16 cellular contexts compared by ENCODE assay signal in the genomic region with DNA sequence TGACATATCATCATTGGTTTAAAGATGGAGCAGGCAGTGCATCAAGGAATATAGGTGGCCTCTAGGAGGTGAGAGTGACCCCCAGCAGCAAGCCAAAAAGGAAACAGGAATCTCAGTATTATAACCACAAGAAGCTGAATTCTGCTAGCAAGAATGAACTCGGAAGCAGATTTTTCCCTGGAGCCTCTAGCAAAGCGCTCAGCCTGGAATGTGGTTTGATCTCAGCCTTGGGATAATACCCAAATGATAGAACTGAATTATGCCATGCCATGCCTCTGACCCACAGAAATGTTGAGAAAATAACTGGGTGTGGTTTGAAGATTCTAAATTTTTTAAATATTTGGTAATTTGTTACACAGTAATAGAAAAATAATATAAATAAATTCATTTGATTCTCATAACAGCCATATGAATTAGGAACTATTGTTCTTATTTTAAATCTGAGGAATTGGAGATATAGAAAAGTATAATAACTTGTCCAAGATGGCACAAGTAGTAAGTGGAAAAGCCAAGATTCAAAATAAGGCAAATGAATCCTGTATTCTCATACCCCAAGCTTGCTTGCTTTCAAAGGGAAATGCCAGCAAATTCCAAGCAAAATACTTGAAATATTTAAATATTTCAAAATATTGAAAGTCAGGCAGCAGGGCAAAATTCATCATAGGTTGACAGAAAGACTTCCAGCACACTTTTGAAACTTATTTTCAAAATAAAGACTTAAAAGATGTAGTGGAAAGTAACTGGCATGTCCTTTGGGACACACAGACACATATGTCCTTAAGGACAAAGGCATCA.
DNase-seq lines count a peak whose midpoint lies in the region; ATAC-seq, FAIRE-seq and TF ChIP-seq lines count a peak whose summit lies in the region.
"Had no signal": no experiment of that assay in that cellular context is flagged by ENCODE, and none has a peak within 500 bp of the region (broad histone marks: within the 10 kb centered on the region; RNA-seq: fewer than 3 reads in every experiment).

No MANE protein-coding gene starts in this region.

- intact Hi-C loops in sciatic nerve (cut with DNase I) = no loop called here

- peak; percentile 68 for ATAC-seq in sciatic nerve
- no peak for ATAC-seq in HG03571 (IDR thresholded peaks at IDR 0.05; ENCODE audit: unreplicated experiment)
- ATAC-seq: K562 had no signal

- DNase-seq in GM04503 (ENCODE audit: low read depth) (peak; percentile 21), astrocyte (ENCODE audit: low read depth) (peak; percentile 18), foreskin melanocyte (peak; percentile 33), sciatic nerve (ENCODE audit: low spot score) (no peak), Ammon's horn (ENCODE audit: low spot score) (no peak), retina (no peak), activated gamma-delta T cell treated with Interleukin-2 at 50 U/mL for 16 hours (no peak)
- DNase-seq: DMS 273 treated with DMSO at 0.1 percent for 48 hours; NCI-H1048; NK-92 treated with Interleukin-12 subunit alpha and Interleukin-12 subunit beta, amount 100 ng/mL, for 24 hours had no signal

- H3K36me3 ChIP-seq in astrocyte (ENCODE audit: insufficient read depth, low read length) = no peaks in the 10 kb centered on the region
- H3K36me3 ChIP-seq: BLaER1 treated with 17β-estradiol and CSF1 and Interleukin-3, amounts not matched to agents 10 nM and 100 nM; SJCRH30 had no signal

- no peak overlapping the region for H3K27ac Mint-ChIP-seq in astrocyte (ENCODE audit: unreplicated experiment)

- no peak overlapping the region for H3K4me3 ChIP-seq in astrocyte (ENCODE audit: insufficient read depth, low read depth, low read length)
- H3K4me3 ChIP-seq: BLaER1 treated with 17β-estradiol and CSF1 and Interleukin-3, amounts not matched to agents 10 nM and 100 nM; K562; SJCRH30 had no signal

- H4K20me1 ChIP-seq in astrocyte (ENCODE audit: insufficient read depth, low read length) = no peaks in the 10 kb centered on the region
- H4K20me1 ChIP-seq: BLaER1 treated with 17β-estradiol and CSF1 and Interleukin-3, amounts not matched to agents 10 nM and 100 nM had no signal

- H3K79me2 ChIP-seq in astrocyte (ENCODE audit: insufficient read depth, low read length) = no peaks in the 10 kb centered on the region

- no peak overlapping the region for H3K4me2 ChIP-seq in astrocyte (ENCODE audit: low read length)
- H3K4me2 ChIP-seq: BLaER1 treated with 17β-estradiol and CSF1 and Interleukin-3, amounts not matched to agents 10 nM and 100 nM had no signal

- H3K4me1 ChIP-seq in astrocyte (ENCODE audit: insufficient read depth, low read length) = peaks cover 7% of the 10 kb centered on the region
- H3K4me1 ChIP-seq: SJCRH30 had no signal

- no peak overlapping the region for H3K27ac ChIP-seq in astrocyte (ENCODE audit: low read depth, low read length)
- H3K27ac ChIP-seq: BLaER1 treated with 17β-estradiol and CSF1 and Interleukin-3, amounts not matched to agents 10 nM and 100 nM; HL-60; RWPE1; SJCRH30 had no signal

- no peaks in the 10 kb centered on the region for H3K36me3 Mint-ChIP-seq in astrocyte (ENCODE audit: low read depth, unreplicated experiment)

- no peak for FAIRE-seq in astrocyte (lab: Jason Lieb, UNC)
- FAIRE-seq: K562 had no signal

- no peaks in the 10 kb centered on the region for H3K9me3 Mint-ChIP-seq in astrocyte (ENCODE audit: unreplicated experiment)

- H2AFZ ChIP-seq in astrocyte (ENCODE audit: low read depth, low read length) = no peak overlapping the region

- no peaks in the 10 kb centered on the region for H3K27me3 Mint-ChIP-seq in astrocyte (ENCODE audit: low read depth, unreplicated experiment)

- H3K9ac ChIP-seq in astrocyte (ENCODE audit: low read length) = no peak overlapping the region
- H3K9ac ChIP-seq: BLaER1 treated with 17β-estradiol and CSF1 and Interleukin-3, amounts not matched to agents 10 nM and 100 nM had no signal

- no peaks in the 10 kb centered on the region for H3K9me3 ChIP-seq in astrocyte (ENCODE audit: insufficient read depth, low read depth, low read length)
- H3K9me3 ChIP-seq: BLaER1 treated with 17β-estradiol and CSF1 and Interleukin-3, amounts not matched to agents 10 nM and 100 nM; SJCRH30 had no signal

- no peaks in the 10 kb centered on the region for H3K27me3 ChIP-seq in astrocyte (ENCODE audit: insufficient read depth, low read length)
- H3K27me3 ChIP-seq: BLaER1 treated with 17β-estradiol and CSF1 and Interleukin-3, amounts not matched to agents 10 nM and 100 nM; SJCRH30 had no signal

- TF ChIP-seq CTCF in astrocyte (IDR thresholded peaks at IDR 0.05; ENCODE audit: insufficient read depth, low read depth, low read length) = no peak

- no peak overlapping the region for H3K4me3 Mint-ChIP-seq in astrocyte (ENCODE audit: unreplicated experiment)

- H3K4me1 Mint-ChIP-seq in astrocyte (ENCODE audit: low read depth, unreplicated experiment) = peaks cover 33% of the 10 kb centered on the region

Comparison
In these comparisons a context has a peak if more than half of its experiments do, and no peak if none do; other contexts are left out.
1. DNase-seq: peak in GM04503 (single experiment), astrocyte (single experiment) and foreskin melanocyte (single experiment); none in sciatic nerve (single experiment), Ammon's horn (single experiment), retina (single experiment) and activated gamma-delta T cell treated with Interleukin-2 at 50 U/mL for 16 hours (single experiment).